8 cellular contexts compared by ENCODE assay signal in the genomic region with DNA sequence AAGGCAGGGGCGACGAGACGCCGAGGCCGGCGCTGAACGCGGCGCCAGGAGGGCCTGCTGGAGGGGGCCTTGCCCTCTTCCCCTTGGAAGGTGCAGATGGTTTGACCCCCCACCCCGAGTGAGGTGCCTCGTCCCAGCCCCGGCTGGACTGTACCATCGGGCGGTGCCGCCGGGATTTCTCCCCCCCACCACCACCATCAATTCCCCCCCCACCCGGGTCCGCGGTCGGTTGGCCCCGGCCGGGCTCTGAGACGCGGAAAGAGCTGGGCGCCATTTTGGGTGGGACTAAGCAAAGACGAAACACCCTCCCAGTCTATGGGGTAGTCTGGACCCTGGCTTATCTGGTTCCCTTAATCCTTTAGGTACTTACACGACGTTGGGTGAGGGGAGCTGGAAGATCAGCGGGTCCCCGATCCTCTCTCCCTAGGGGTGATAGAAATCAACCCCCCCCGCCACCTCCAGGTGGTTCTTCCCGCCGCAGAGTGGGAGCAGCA. TPM values are rescaled to one million over a fixed set of nuclear protein-coding genes. Genes with fewer than 3 reads are reported as not detected.
A peak's percentile ranks its signal among the peaks of the same experiment; 100 is the strongest.
DNase-seq lines count a peak whose midpoint lies in the region; ATAC-seq and TF ChIP-seq lines count a peak whose summit lies in the region.

A gene with protein sequence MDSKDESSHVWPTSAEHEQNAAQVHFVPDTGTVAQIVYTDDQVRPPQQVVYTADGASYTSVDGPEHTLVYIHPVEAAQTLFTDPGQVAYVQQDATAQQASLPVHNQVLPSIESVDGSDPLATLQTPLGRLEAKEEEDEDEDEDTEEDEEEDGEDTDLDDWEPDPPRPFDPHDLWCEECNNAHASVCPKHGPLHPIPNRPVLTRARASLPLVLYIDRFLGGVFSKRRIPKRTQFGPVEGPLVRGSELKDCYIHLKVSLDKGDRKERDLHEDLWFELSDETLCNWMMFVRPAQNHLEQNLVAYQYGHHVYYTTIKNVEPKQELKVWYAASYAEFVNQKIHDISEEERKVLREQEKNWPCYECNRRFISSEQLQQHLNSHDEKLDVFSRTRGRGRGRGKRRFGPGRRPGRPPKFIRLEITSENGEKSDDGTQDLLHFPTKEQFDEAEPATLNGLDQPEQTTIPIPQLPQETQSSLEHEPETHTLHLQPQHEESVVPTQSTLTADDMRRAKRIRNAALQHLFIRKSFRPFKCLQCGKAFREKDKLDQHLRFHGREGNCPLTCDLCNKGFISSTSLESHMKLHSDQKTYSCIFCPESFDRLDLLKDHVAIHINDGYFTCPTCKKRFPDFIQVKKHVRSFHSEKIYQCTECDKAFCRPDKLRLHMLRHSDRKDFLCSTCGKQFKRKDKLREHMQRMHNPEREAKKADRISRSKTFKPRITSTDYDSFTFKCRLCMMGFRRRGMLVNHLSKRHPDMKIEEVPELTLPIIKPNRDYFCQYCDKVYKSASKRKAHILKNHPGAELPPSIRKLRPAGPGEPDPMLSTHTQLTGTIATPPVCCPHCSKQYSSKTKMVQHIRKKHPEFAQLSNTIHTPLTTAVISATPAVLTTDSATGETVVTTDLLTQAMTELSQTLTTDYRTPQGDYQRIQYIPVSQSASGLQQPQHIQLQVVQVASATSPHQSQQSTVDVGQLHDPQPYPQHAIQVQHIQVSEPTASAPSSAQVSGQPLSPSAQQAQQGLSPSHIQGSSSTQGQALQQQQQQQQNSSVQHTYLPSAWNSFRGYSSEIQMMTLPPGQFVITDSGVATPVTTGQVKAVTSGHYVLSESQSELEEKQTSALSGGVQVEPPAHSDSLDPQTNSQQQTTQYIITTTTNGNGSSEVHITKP (minus strand): TSS at position 484 of the 494 bp plus-strand sequence. CDS start 41,871 bp downstream, outside the sequence.

- peak; percentile 43 for ATAC-seq in HG02678 (IDR thresholded peaks at IDR 0.05; ENCODE audit: unreplicated experiment)

- DNase-seq in GM13977 (ENCODE audit: low spot score) (peak; percentile 93), NCI-H1417 (lab: John Stamatoyannopoulos, UW) (peak; percentile 93 to 99 (median 99)), anterior cingulate cortex (lab: John Stamatoyannopoulos, UW) (peak; percentile 70 to 99 (median 94)), hepatic stellate cell (ENCODE audit: low spot score) (peak; percentile 95), retina (peak; percentile 98), cortex of kidney (lab: John Stamatoyannopoulos, UW) (no peak)

- in situ Hi-C loops in GM13977 (cut with MboI; ENCODE audit: low pct_unique_long_range_greater_than_20kb, low sequenced_read_pairs, unreplicated experiment), result no loop called here

- intact Hi-C loops in T-helper 2 cell treated with Interferon-gamma antibody and Interleukin-4, amounts not matched to agents 100 ng/mL and 5 ng/mL, for 36 hours (cut with micrococcal nuclease), result loop anchor here (1.0 to 5.0 kb wide), 4 partner anchors 67 to 915 kb away; a partner anchor contains a TSS

- TF ChIP-seq CTCF in GM13977 (IDR thresholded peaks at IDR 0.05; ENCODE audit: extremely low read depth, insufficient read depth, missing control alignments), result no peak

RNA-seq across cellular contexts. Expression of the gene that starts here (rescaled TPM):
- 11.2 and 14.6 TPM in 2 replicates for total RNA-seq in T-helper 2 cell treated with Interferon-gamma antibody and Interleukin-4, amounts not matched to agents 100 ng/mL and 5 ng/mL, for 36 hours
